10 cellular contexts compared by ENCODE assay signal in genomic region chr4:5955201-5955821, GRCh38.
A peak's percentile ranks its signal among the peaks of the same experiment; 100 is the strongest.
DNase-seq lines count a peak whose midpoint lies in the region; ATAC-seq and TF ChIP-seq lines count a peak whose summit lies in the region.
"Had no signal": no experiment of that assay in that cellular context is flagged by ENCODE, and none has a peak within 500 bp of the region (broad histone marks: within the 10 kb centered on the region; RNA-seq: fewer than 3 reads in every experiment).

No MANE protein-coding gene starts in this region.

- DNase-seq in DMS53 treated with DMSO at 0.1 percent for 48 hours (lab: John Stamatoyannopoulos, UW; ENCODE audit: unreplicated experiment) (peak; percentile 94), NCI-H1092 (lab: John Stamatoyannopoulos, UW) (peak; percentile 81), NCI-H526 treated with DMSO at 0.1 percent for 48 hours (lab: John Stamatoyannopoulos, UW) (peak; percentile 29), iPS-NIHi11 (ENCODE audit: low spot score) (peak; percentile 33), ascending aorta (ENCODE audit: low spot score in 2 of 2) (no peak), HuH-7 (ENCODE audit: low spot score) (no peak)
- DNase-seq: erythroblast, substantia nigra had no signal

- ATAC-seq in GM21360 (IDR thresholded peaks at IDR 0.05; ENCODE audit: unreplicated experiment), result no peak

- intact Hi-C loops in ascending aorta (cut with DNase I), result no loop called here

- TF ChIP-seq CTCF in ascending aorta (IDR thresholded peaks at IDR 0.05), result no peak

- H3K9me3 ChIP-seq in ascending aorta, result no peaks in the 10 kb centered on the region

- H3K27ac ChIP-seq in ascending aorta, result no peak overlapping the region
- H3K27ac ChIP-seq: SK-N-MC had no signal

- no peaks in the 10 kb centered on the region for H3K27me3 ChIP-seq in ascending aorta

- no peaks in the 10 kb centered on the region for H3K4me1 ChIP-seq in ascending aorta

- H3K4me3 ChIP-seq in ascending aorta, result no peak overlapping the region
- H3K4me3 ChIP-seq: SK-N-MC had no signal

- H3K36me3 ChIP-seq in ascending aorta, result no peaks in the 10 kb centered on the region

Comparison
In these comparisons a context has a peak if more than half of its experiments do, and no peak if none do; other contexts are left out.
1. DNase-seq: peak in DMS53 treated with DMSO at 0.1 percent for 48 hours (single experiment), NCI-H1092 (single experiment), NCI-H526 treated with DMSO at 0.1 percent for 48 hours (single experiment) and iPS-NIHi11 (single experiment); none in ascending aorta (0 of 2) and HuH-7 (single experiment).